In the genomic region with DNA sequence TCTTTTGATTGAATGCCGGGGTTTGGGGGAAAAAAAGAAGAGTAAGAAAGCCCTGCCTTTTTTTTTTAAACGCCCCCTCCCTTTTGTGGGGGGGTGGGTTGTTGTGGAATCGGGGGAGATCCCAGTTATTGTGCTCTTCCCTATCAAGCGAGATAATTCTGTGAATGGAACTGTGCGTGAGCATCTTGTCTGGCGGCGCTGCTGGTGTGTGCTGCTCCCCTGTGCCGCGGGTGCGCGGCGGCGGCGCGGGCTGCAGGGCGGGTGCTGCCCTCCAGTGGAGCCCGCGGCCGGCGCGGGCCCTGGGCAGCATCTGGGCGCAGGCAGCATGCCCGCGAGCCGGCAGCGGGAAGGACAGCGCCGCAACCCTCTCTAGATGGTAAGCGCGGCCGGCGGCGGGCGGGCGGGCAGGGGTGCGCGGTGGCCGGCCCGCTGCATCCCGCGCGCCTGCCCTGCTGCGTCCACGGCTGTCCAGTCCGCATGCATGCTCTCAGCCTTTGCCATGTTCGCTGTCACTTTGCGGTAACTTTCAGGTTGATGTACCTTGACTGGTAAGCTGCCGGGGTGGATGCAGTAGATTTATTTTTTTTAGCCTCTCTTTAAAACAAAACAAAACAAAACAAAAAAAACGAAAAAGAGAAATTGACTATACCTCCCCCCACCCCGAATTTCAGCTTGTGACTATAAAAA, we compare ENCODE assay signal across 1 cellular context.
TF ChIP-seq lines count a peak whose summit lies in the region.

No MANE protein-coding gene starts in this region.

TF ChIP-seq in GM23338, 12 proteins besides CTCF, POLR2A, EP300 and RAD21 (continued from another document):
- TF ChIP-seq, protein P1, sequence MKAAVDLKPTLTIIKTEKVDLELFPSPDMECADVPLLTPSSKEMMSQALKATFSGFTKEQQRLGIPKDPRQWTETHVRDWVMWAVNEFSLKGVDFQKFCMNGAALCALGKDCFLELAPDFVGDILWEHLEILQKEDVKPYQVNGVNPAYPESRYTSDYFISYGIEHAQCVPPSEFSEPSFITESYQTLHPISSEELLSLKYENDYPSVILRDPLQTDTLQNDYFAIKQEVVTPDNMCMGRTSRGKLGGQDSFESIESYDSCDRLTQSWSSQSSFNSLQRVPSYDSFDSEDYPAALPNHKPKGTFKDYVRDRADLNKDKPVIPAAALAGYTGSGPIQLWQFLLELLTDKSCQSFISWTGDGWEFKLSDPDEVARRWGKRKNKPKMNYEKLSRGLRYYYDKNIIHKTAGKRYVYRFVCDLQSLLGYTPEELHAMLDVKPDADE (IDR thresholded peaks at IDR 0.05), result no peak
- no peak for TF ChIP-seq REST (IDR thresholded peaks at IDR 0.05; ENCODE audit: unreplicated experiment)
- TF ChIP-seq NANOG (IDR thresholded peaks at IDR 0.05; ENCODE audit: borderline replicate concordance), result no peak
- no peak for TF ChIP-seq STAT1 (IDR thresholded peaks at IDR 0.05; ENCODE audit: unreplicated experiment)
